ENCODE assay signal across 8 cellular contexts in the genomic region with DNA sequence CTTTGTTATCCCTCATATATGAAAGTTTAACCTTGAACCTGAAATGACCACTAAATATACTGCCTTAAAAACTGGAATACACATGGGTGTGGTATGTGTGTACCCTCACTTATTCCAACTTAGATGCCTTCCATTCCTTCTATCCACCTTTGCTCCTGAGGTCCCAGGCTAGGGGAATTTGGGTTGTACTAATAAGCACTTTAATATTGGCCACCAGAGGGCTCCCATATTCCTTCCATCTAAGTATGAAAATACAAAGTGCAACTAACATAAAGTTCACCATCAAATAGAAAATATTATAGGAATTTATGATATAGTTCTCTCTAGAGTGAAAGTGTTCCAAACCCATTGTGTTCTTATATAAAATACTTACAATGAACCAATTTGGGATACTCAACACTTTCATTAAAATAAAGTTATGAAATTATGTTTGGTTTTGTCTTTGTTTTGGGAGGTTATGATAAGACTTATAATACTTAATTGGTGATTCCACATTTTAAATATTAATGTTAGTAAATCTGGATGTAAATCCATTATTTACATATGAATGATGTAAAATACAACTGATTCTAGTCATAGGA.
A peak's percentile ranks its signal among the peaks of the same experiment; 100 is the strongest.
DNase-seq lines count a peak whose midpoint lies in the region; ATAC-seq and TF ChIP-seq lines count a peak whose summit lies in the region.

No MANE protein-coding gene starts in this region.

- H3K4me1 Mint-ChIP-seq in endothelial cell (ENCODE audit: unreplicated experiment) (peaks cover 15% of the 10 kb centered on the region), naive B cell (no peaks in the 10 kb centered on the region)

- H3K4me3 Mint-ChIP-seq in endothelial cell (ENCODE audit: unreplicated experiment): no peak overlapping the region
- H3K4me3 Mint-ChIP-seq in naive B cell: no peak overlapping the region

- H3K27ac Mint-ChIP-seq in endothelial cell (ENCODE audit: unreplicated experiment): no peak overlapping the region
- H3K27ac Mint-ChIP-seq in naive B cell: no peak overlapping the region

- peak; percentile 2 for DNase-seq in COLO829 (ENCODE audit: low spot score)
- peak; percentile 65 for DNase-seq in LHCN-M2 (ENCODE audit: low read depth)
- DNase-seq in RPMI7951 (ENCODE audit: low read depth): peak; percentile 67
- peak; percentile 17 for DNase-seq in endothelial cell (ENCODE audit: low spot score)
- peak; percentile 12 for DNase-seq in naive B cell
- no peak for DNase-seq in NCI-H128 (lab: John Stamatoyannopoulos, UW; ENCODE audit: unreplicated experiment)
- no peak for DNase-seq in stimulated activated CD4-positive, alpha-beta T cell treated with anti-CD3 and anti-CD28 coated beads, Interleukin-4, amount 100 ng/mL, for 4 hours

- H3K36me3 Mint-ChIP-seq in endothelial cell (ENCODE audit: low read depth, unreplicated experiment): no peaks in the 10 kb centered on the region
- no peaks in the 10 kb centered on the region for H3K36me3 Mint-ChIP-seq in naive B cell

- ATAC-seq in GM19395 (IDR thresholded peaks at IDR 0.05; ENCODE audit: unreplicated experiment) (peak; percentile 83), naive B cell (ENCODE audit: low read depth in 2 of 2) (no peak)

- H3K9me3 Mint-ChIP-seq in endothelial cell (ENCODE audit: unreplicated experiment) (no peaks in the 10 kb centered on the region), naive B cell (peaks cover 0 to 8% (median 0%) of the 10 kb centered on the region in 7 donors)

- no peaks in the 10 kb centered on the region for H3K27me3 Mint-ChIP-seq in endothelial cell (ENCODE audit: unreplicated experiment)
- peaks cover 0 to 5% (median 0%) of the 10 kb centered on the region in 3 donors for H3K27me3 Mint-ChIP-seq in naive B cell

- peak; percentile 78 for TF ChIP-seq CTCF in endothelial cell (IDR thresholded peaks at IDR 0.05; ENCODE audit: unreplicated experiment)

Comparison
In these comparisons a context has a peak if more than half of its experiments do, and no peak if none do; other contexts are left out.
1. DNase-seq: peak in COLO829 (single experiment), LHCN-M2 (single experiment), RPMI7951 (single experiment), endothelial cell (single experiment) and naive B cell (single experiment); none in NCI-H128 (single experiment) and stimulated activated CD4-positive, alpha-beta T cell treated with anti-CD3 and anti-CD28 coated beads, Interleukin-4, amount 100 ng/mL, for 4 hours (0 of 2).